Comparison of ENCODE assay signal across 19 cellular contexts in genomic region chr5:43947870-43948269, GRCh38.
"Had no signal": no experiment of that assay in that cellular context is flagged by ENCODE, and none has a peak within 500 bp of the region (broad histone marks: within the 10 kb centered on the region; RNA-seq: fewer than 3 reads in every experiment).

No MANE protein-coding gene starts in this region.

- DNase-seq: activated B cell treated with CpG ODN at 0.5 μM for 24 hours; activated CD4-positive, alpha-beta T cell treated with anti-CD3 and anti-CD28 coated beads, Interleukin-2, amount 10 ng/mL, durations not matched to agents 24 days and 14 days; activated CD8-positive, alpha-beta memory T cell treated with anti-CD3 and anti-CD28 coated beads, Interleukin-2, amount 50 U/mL, for 4 hours; activated CD8-positive, alpha-beta T cell treated with anti-CD3 and anti-CD28 coated beads, Interleukin-2, amount 10 ng/mL, durations not matched to agents 7 days and 5 days; activated effector memory CD4-positive, alpha-beta T cell treated with anti-CD3 and anti-CD28 coated beads, Interleukin-2, amount 50 U/mL, for 16 hours; activated T-cell treated with anti-CD3 and anti-CD28 coated beads, Interleukin-2, amount 50 U/mL, for 48 hours; amniotic stem cell; cortex of kidney; effector memory CD4-positive, alpha-beta T cell; mesendoderm; nephron progenitor cell; occipital lobe; stimulated activated CD4-positive, alpha-beta T cell treated with anti-CD3 and anti-CD28 coated beads, Interleukin-4, amount 100 ng/mL, for 24 hours; stimulated activated naive CD4-positive, alpha-beta T cell; substantia nigra; uterus had no signal

- H3K9me3 ChIP-seq: uterus had no signal

- H3K27ac ChIP-seq: skin epidermis, tibial nerve, uterus had no signal

- ATAC-seq: activated CD8-positive, alpha-beta T cell treated with anti-CD3 and anti-CD28 coated beads, Interleukin-2, amount 10 ng/mL, durations not matched to agents 7 days and 5 days; activated naive CD4-positive, alpha-beta T cell treated with anti-CD3 and anti-CD28 coated beads, Interleukin-2, amount 50 U/mL, for 72 hours had no signal

- H3K4me1 ChIP-seq: uterus had no signal

- H3K4me3 ChIP-seq: skin epidermis, tibial nerve, uterus had no signal

- H3K27me3 ChIP-seq: tibial nerve, uterus had no signal

- H3K36me3 ChIP-seq: tibial nerve, uterus had no signal
